3 cellular contexts compared by ENCODE assay signal in the genomic region with DNA sequence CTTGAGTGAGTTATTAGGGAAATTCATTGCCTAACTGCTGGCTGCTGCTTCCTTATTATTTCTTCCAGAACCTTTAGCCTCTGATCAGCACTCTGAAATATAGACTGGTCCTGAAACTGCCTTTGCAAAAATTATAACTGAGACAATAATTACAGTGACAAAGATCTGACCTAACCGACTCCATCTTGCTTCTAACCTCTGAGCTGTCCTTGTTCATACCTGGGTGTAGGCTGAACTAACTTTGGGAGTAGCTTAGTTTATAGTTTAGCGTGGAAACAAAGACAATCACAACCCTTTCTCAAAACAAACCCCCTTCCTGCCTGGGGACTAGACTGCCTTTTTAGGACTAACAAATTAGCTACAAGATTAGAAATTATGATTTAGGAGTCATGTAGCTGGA.
TF ChIP-seq lines count a peak whose summit lies in the region.

No MANE protein-coding gene starts in this region.

TF ChIP-seq in A549, 52 proteins besides CTCF, POLR2A, EP300 and RAD21:
- no peak for TF ChIP-seq NPAS2 (CRISPR knock-in tag; IDR thresholded peaks at IDR 0.05; ENCODE audit: borderline replicate concordance)
- TF ChIP-seq, protein P1, sequence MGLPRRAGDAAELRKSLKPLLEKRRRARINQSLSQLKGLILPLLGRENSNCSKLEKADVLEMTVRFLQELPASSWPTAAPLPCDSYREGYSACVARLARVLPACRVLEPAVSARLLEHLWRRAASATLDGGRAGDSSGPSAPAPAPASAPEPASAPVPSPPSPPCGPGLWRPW (IDR thresholded peaks at IDR 0.05) = no peak

TF ChIP-seq in HCT116, 20 proteins besides CTCF, POLR2A, EP300 and RAD21:
- TF ChIP-seq FOSL1 (IDR thresholded peaks at IDR 0.05; ENCODE audit: low read depth) = no peak
- TF ChIP-seq EZH2phosphoT487 (IDR thresholded peaks at IDR 0.05; ENCODE audit: borderline replicate concordance) = no peak

TF ChIP-seq in SK-N-SH, 30 proteins besides CTCF, POLR2A, EP300 and RAD21:
- no peak for TF ChIP-seq EZH2phosphoT487 (IDR thresholded peaks at IDR 0.05; ENCODE audit: borderline replicate concordance, low read depth)
- no peak for TF ChIP-seq RXRA (IDR thresholded peaks at IDR 0.05; ENCODE audit: borderline replicate concordance, low read depth)
- no peak for TF ChIP-seq TCF12 (IDR thresholded peaks at IDR 0.05)
- TF ChIP-seq POLR2AphosphoS5 (IDR thresholded peaks at IDR 0.05; ENCODE audit: low read depth, low read length) = no peak
- TF ChIP-seq TEAD4 (IDR thresholded peaks at IDR 0.05; ENCODE audit: borderline replicate concordance, insufficient read depth) = no peak
- TF ChIP-seq TAF1 (IDR thresholded peaks at IDR 0.05; ENCODE audit: borderline replicate concordance, low read depth, low read length) = no peak
- TF ChIP-seq SIN3A (IDR thresholded peaks at IDR 0.05; ENCODE audit: borderline replicate concordance, low read depth, low read length) = no peak
- TF ChIP-seq GATA2 (CRISPR knock-in tag; IDR thresholded peaks at IDR 0.05) = no peak
- no peak for TF ChIP-seq SMC3 (IDR thresholded peaks at IDR 0.05; ENCODE audit: low read depth, low read length)
- TF ChIP-seq NFIC (IDR thresholded peaks at IDR 0.05; ENCODE audit: borderline replicate concordance) = no peak
